In genomic region chr6:132715204-132715603, GRCh38 we compare ENCODE assay signal across 1 cellular context.
TF ChIP-seq lines count a peak whose summit lies in the region.

No MANE protein-coding gene starts in this region.

TF ChIP-seq in IMR-90, 13 proteins besides CTCF, POLR2A, EP300 and RAD21:
- TF ChIP-seq FOS (IDR thresholded peaks at IDR 0.05; ENCODE audit: low read depth, low read length) (no peak), SMC3 (IDR thresholded peaks at IDR 0.05; ENCODE audit: low read depth, low read length) (peak; percentile 50)
